18 cellular contexts compared by ENCODE assay signal in the genomic region with DNA sequence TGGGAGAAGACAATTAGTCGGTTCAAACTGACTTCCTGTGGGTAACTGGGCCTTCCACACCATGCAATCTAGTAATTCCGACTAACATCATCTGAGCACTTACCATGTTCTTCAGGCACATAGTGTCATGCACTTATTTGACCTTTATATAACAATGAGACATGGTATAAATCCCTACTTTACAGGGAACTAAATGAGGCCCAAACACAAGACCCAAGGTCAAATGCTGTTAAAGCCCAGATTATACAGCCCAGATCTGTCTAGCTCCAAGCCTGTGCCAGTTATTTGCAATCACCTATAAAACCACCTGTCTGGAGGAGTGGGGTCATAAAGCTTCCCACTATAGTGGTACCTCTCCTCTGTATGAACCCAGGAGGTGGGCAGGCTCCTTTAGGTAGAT. TPM values are rescaled to one million over a fixed set of nuclear protein-coding genes. Genes with fewer than 3 reads are reported as not detected.
DNase-seq lines count a peak whose midpoint lies in the region; ATAC-seq and TF ChIP-seq lines count a peak whose summit lies in the region.
"Had no signal": no experiment of that assay in that cellular context is flagged by ENCODE, and none has a peak within 500 bp of the region (broad histone marks: within the 10 kb centered on the region; RNA-seq: fewer than 3 reads in every experiment).

No MANE protein-coding gene starts in this region.

- no peak for TF ChIP-seq CTCF in MCF 10A (IDR thresholded peaks at IDR 0.05; ENCODE audit: unreplicated experiment)
- no peak for TF ChIP-seq CTCF in mammary epithelial cell (conservative IDR thresholded peaks at IDR 0.05 in 1 of 2, IDR thresholded peaks at IDR 0.05 in 1 of 2; ENCODE audit: extremely low read depth in 1 of 2, insufficient read depth in 1 of 2, low read depth in 1 of 2, low read length in 2 of 2)
- no peak for TF ChIP-seq CTCF in neutrophil (IDR thresholded peaks at IDR 0.05)
- no peak for TF ChIP-seq CTCF in prostate gland (IDR thresholded peaks at IDR 0.05)

- H3K27ac Mint-ChIP-seq in MCF 10A (ENCODE audit: low read depth, unreplicated experiment): peak overlapping the region; percentile 44

- H3K4me3 Mint-ChIP-seq in MCF 10A (ENCODE audit: unreplicated experiment): no peak overlapping the region

- H3K4me2 ChIP-seq in mammary epithelial cell (ENCODE audit: insufficient read depth, low read depth, low read length): no peak overlapping the region

- BruUV-seq in MCF 10A (replicated peaks; lab: Mats Ljungman, UMichigan) (no TSS peak), mammary epithelial cell (replicated peaks; lab: Mats Ljungman, UMichigan) (no TSS peak)

- no peaks in the 10 kb centered on the region for H3K36me3 ChIP-seq in mammary epithelial cell (ENCODE audit: insufficient read depth, low read length)
- H3K36me3 ChIP-seq in neutrophil: peaks cover 10% of the 10 kb centered on the region
- H3K36me3 ChIP-seq in prostate gland: no peaks in the 10 kb centered on the region
- H3K36me3 ChIP-seq: BE2C, SJSA1 had no signal

- DNase-seq in MCF 10A (ENCODE audit: unreplicated experiment): no peak
- no peak for DNase-seq in mammary epithelial cell
- DNase-seq in NCI-H69 (lab: John Stamatoyannopoulos, UW): peak; percentile 25
- DNase-seq in foreskin melanocyte: peak; percentile 69
- DNase-seq in prostate gland (ENCODE audit: low spot score): no peak
- DNase-seq in C1 segment of cervical spinal cord (lab: John Stamatoyannopoulos, UW): no peak
- DNase-seq: ACHN, BE2C, EL, HCEC 1CT, NCI-H1092, NCI-H1694, NCI-H2107, NCI-H226 had no signal

- H3K4me1 ChIP-seq in mammary epithelial cell (ENCODE audit: insufficient read depth, low read length): peaks cover 12% of the 10 kb centered on the region
- peaks cover 6 to 28% of the 10 kb centered on the region in 2 experiments for H3K4me1 ChIP-seq in neutrophil (ENCODE audit: control insufficient read depth in 1 of 2, insufficient read depth in 1 of 2, low read depth in 1 of 2, low read length in 1 of 2)
- no peaks in the 10 kb centered on the region for H3K4me1 ChIP-seq in prostate gland (replicated peaks)
- H3K4me1 ChIP-seq: BE2C had no signal

- dilution Hi-C loops in mammary epithelial cell (cut with HindIII; ENCODE audit: low sequenced_read_pairs): no loop called here

- in situ Hi-C loops in mammary epithelial cell (cut with MboI; ENCODE audit: low sequenced_read_pairs in 2 of 2): loop anchor here in 1 of 2 donors (10.0 kb wide), 1 partner anchor 61 kb away; no protein-coding TSS in a partner anchor

- POLR2A ChIA-PET in MCF 10A (lab: Yijun Ruan, JAX): no interaction called here

- WGBS in mammary epithelial cell (ENCODE audit: low coverage, missing lambda C conversion rate): 100% methylated on average over 2 of the region's 2 CpGs
- 83% methylated on average over 2 of the region's 2 CpGs for WGBS in prostate gland

- TF ChIP-seq POLR2A in prostate gland (IDR thresholded peaks at IDR 0.05): no peak

- H3K27me3 ChIP-seq in mammary epithelial cell (ENCODE audit: insufficient read depth, low read length) (no peaks in the 10 kb centered on the region), neutrophil (no peaks in the 10 kb centered on the region), prostate gland (replicated peaks; ENCODE audit: insufficient read depth) (no peaks in the 10 kb centered on the region)
- H3K27me3 ChIP-seq: BE2C, SJSA1 had no signal

- H3K27me3 Mint-ChIP-seq in MCF 10A (ENCODE audit: insufficient read depth, unreplicated experiment): no peaks in the 10 kb centered on the region

- no peaks in the 10 kb centered on the region for H3K9me3 Mint-ChIP-seq in MCF 10A (ENCODE audit: unreplicated experiment)

- H3K4me3 ChIP-seq in mammary epithelial cell (replicated peaks in 1 of 3; ENCODE audit: insufficient read depth in 1 of 3, low read depth in 2 of 3, low read length in 3 of 3) (no peak overlapping the region), neutrophil (ENCODE audit: low read depth in 1 of 2, low read length in 1 of 2) (no peak overlapping the region), prostate gland (no peak overlapping the region)
- H3K4me3 ChIP-seq: K562, SJSA1 had no signal

- no peaks in the 10 kb centered on the region for H4K20me1 ChIP-seq in mammary epithelial cell (ENCODE audit: insufficient read depth, low read length)

- no peaks in the 10 kb centered on the region for H3K36me3 Mint-ChIP-seq in MCF 10A (ENCODE audit: insufficient read depth, unreplicated experiment)

- H3K79me2 ChIP-seq in mammary epithelial cell (ENCODE audit: insufficient read depth, low read length): peaks cover 88% of the 10 kb centered on the region

- peaks cover 35% of the 10 kb centered on the region for H3K4me1 Mint-ChIP-seq in MCF 10A (ENCODE audit: insufficient read depth, unreplicated experiment)

- no peak overlapping the region for H2AFZ ChIP-seq in mammary epithelial cell (ENCODE audit: low read depth, low read length)

- CTCF ChIA-PET in MCF 10A (lab: Yijun Ruan, JAX) (interaction anchor here (1.2 kb wide), 1 partner anchor 14 kb away, joined by 3 read pairs; no protein-coding TSS in a partner anchor), mammary epithelial cell (lab: Charles Lee; ENCODE audit: low non-redundant PET) (no interaction called here)

- no peaks in the 10 kb centered on the region for H3K9me3 ChIP-seq in mammary epithelial cell (replicated peaks; ENCODE audit: insufficient read depth, low read length)
- H3K9me3 ChIP-seq in neutrophil: no peaks in the 10 kb centered on the region
- H3K9me3 ChIP-seq in prostate gland: no peaks in the 10 kb centered on the region
- H3K9me3 ChIP-seq: BE2C, SJSA1 had no signal

- H3K9ac ChIP-seq in mammary epithelial cell (ENCODE audit: insufficient read depth, low read length): no peak overlapping the region

- ATAC-seq in HG03196 (IDR thresholded peaks at IDR 0.05; ENCODE audit: unreplicated experiment): no peak
- ATAC-seq: K562 had no signal

- H3K27ac ChIP-seq in mammary epithelial cell (ENCODE audit: insufficient read depth, low read depth, low read length) (no peak overlapping the region), neutrophil (peak overlapping the region; percentile 13), prostate gland (no peak overlapping the region)
- H3K27ac ChIP-seq: SJSA1 had no signal

- intact Hi-C loops in MCF 10A (cut with micrococcal nuclease): no loop called here
- intact Hi-C loops in mammary epithelial cell (cut with micrococcal nuclease): no loop called here
- intact Hi-C loops in prostate gland (cut with DNase I): no loop called here

RNA-seq across cellular contexts. Expression of a gene that starts 40.8 kb away (rescaled TPM):
- 73.1 and 80.0 TPM in 2 replicates for total RNA-seq in MCF 10A (2022)
- total RNA-seq in mammary epithelial cell: 100 to 1,000 TPM in 1 of 2 donors, 10 to 100 TPM in 1; 74.9 to 125 TPM
- 41.4 TPM for polyA plus RNA-seq in mammary epithelial cell
- polyA minus RNA-seq in mammary epithelial cell: 87.6 TPM
- 100 to 1,000 TPM in 1 of 2 donors, 10 to 100 TPM in 1; 66.3 to 115 TPM for total RNA-seq in prostate gland

Comparison
In these comparisons a context has a peak if more than half of its experiments do, and no peak if none do; other contexts are left out.
1. DNase-seq: peak in NCI-H69 (single experiment) and foreskin melanocyte (single experiment); none in MCF 10A (single experiment), mammary epithelial cell (single experiment), prostate gland (single experiment) and C1 segment of cervical spinal cord (0 of 14).